ENCODE assay signal across 15 cellular contexts in genomic region chr9:12813533-12813932, GRCh38. TPM values are rescaled to one million over a fixed set of nuclear protein-coding genes. Genes with fewer than 3 reads are reported as not detected.
DNase-seq lines count a peak whose midpoint lies in the region; ATAC-seq and TF ChIP-seq lines count a peak whose summit lies in the region.
"Had no signal": no experiment of that assay in that cellular context is flagged by ENCODE, and none has a peak within 500 bp of the region (broad histone marks: within the 10 kb centered on the region; RNA-seq: fewer than 3 reads in every experiment).

No MANE protein-coding gene starts in this region.

- H3K9ac ChIP-seq in endocrine pancreas (ENCODE audit: control insufficient read depth, insufficient read depth, low read length) (peak overlapping the region; percentile 15), mucosa of stomach (ENCODE audit: low read length) (peak overlapping the region; percentile 46)

- H3K9me3 Mint-ChIP-seq in activated T-helper 2 cell treated with anti-CD3 and anti-CD28 coated beads, Interferon-gamma antibody, Interleukin-2, Interleukin-4, amounts not matched to agents 10 μg/mL and 5 μg/mL and 100 μg/mL, durations not matched to agents 14 hours and 24 hours and 36 hours: peaks cover 8% of the 10 kb centered on the region

- no peak for TF ChIP-seq CTCF in upper lobe of left lung (IDR thresholded peaks at IDR 0.05)

- peak; percentile 7 for DNase-seq in DMS53 (lab: John Stamatoyannopoulos, UW)
- DNase-seq in DMS53 treated with DMSO at 0.1 percent for 48 hours (lab: John Stamatoyannopoulos, UW; ENCODE audit: unreplicated experiment): no peak
- DNase-seq in upper lobe of left lung: no peak
- no peak for DNase-seq in SIG-M5 treated with dmso at 0.1 percent for 504 hours (lab: John Stamatoyannopoulos, UW; ENCODE audit: unreplicated experiment)
- no peak for DNase-seq in NOMO-1 treated with dmso at 0.1 percent for 144 hours (lab: John Stamatoyannopoulos, UW; ENCODE audit: unreplicated experiment)
- DNase-seq in activated T-helper 2 cell treated with anti-CD3 and anti-CD28 coated beads, Interferon-gamma antibody, Interleukin-2, Interleukin-4, amounts not matched to agents 10 μg/mL and 5 μg/mL and 100 μg/mL, durations not matched to agents 14 hours and 24 hours and 36 hours (ENCODE audit: low spot score): no peak
- DNase-seq: 8988T; COR-L47; effector CD8-positive, alpha-beta T cell; hippocampal formation; RPMI8226 had no signal

- H3K27me3 Mint-ChIP-seq in activated T-helper 2 cell treated with anti-CD3 and anti-CD28 coated beads, Interferon-gamma antibody, Interleukin-2, Interleukin-4, amounts not matched to agents 10 μg/mL and 5 μg/mL and 100 μg/mL, durations not matched to agents 14 hours and 24 hours and 36 hours (ENCODE audit: low read depth): no peaks in the 10 kb centered on the region
- H3K27me3 Mint-ChIP-seq: memory B cell had no signal

- TF ChIP-seq POLR2A in upper lobe of left lung (IDR thresholded peaks at IDR 0.05): no peak

- no peaks in the 10 kb centered on the region for H3K9me3 ChIP-seq in endocrine pancreas (ENCODE audit: control insufficient read depth, low read length)
- H3K9me3 ChIP-seq in mucosa of stomach (ENCODE audit: control insufficient read depth, low read length): no peaks in the 10 kb centered on the region
- no peaks in the 10 kb centered on the region for H3K9me3 ChIP-seq in upper lobe of left lung
- H3K9me3 ChIP-seq: thoracic aorta had no signal

- 88 to 90% methylated on average over 1 of the region's 1 CpG for WGBS in upper lobe of left lung, 2 donors

- H3K4me3 Mint-ChIP-seq in activated T-helper 2 cell treated with anti-CD3 and anti-CD28 coated beads, Interferon-gamma antibody, Interleukin-2, Interleukin-4, amounts not matched to agents 10 μg/mL and 5 μg/mL and 100 μg/mL, durations not matched to agents 14 hours and 24 hours and 36 hours (ENCODE audit: low read depth): no peak overlapping the region
- H3K4me3 Mint-ChIP-seq: memory B cell had no signal

- H3K36me3 Mint-ChIP-seq in activated T-helper 2 cell treated with anti-CD3 and anti-CD28 coated beads, Interferon-gamma antibody, Interleukin-2, Interleukin-4, amounts not matched to agents 10 μg/mL and 5 μg/mL and 100 μg/mL, durations not matched to agents 14 hours and 24 hours and 36 hours (ENCODE audit: low read depth): no peaks in the 10 kb centered on the region
- H3K36me3 Mint-ChIP-seq: memory B cell had no signal

- H3K27ac Mint-ChIP-seq in activated T-helper 2 cell treated with anti-CD3 and anti-CD28 coated beads, Interferon-gamma antibody, Interleukin-2, Interleukin-4, amounts not matched to agents 10 μg/mL and 5 μg/mL and 100 μg/mL, durations not matched to agents 14 hours and 24 hours and 36 hours: no peak overlapping the region
- H3K27ac Mint-ChIP-seq: memory B cell had no signal

- peaks cover 34% of the 10 kb centered on the region for H3K4me1 ChIP-seq in endocrine pancreas (ENCODE audit: control insufficient read depth, insufficient read depth, low read length)
- peaks cover 45% of the 10 kb centered on the region for H3K4me1 ChIP-seq in mucosa of stomach (ENCODE audit: control insufficient read depth, insufficient read depth, low read length)
- H3K4me1 ChIP-seq in upper lobe of left lung: peaks cover 25 to 34% (median 31%) of the 10 kb centered on the region in 4 donors

- no peak for ATAC-seq in upper lobe of left lung (ENCODE audit: low FRiP score in 2 of 2)

- H3K27ac ChIP-seq in upper lobe of left lung: peak overlapping the region in 3 of 4 donors; percentile 43 to 77 (median 67)

- H3K4me3 ChIP-seq in endocrine pancreas (ENCODE audit: control insufficient read depth, insufficient read depth, low read length) (peak overlapping the region; percentile 94), mucosa of stomach (ENCODE audit: low read length) (no peak overlapping the region), upper lobe of left lung (no peak overlapping the region)

- intact Hi-C loops in activated T-helper 2 cell treated with anti-CD3 and anti-CD28 coated beads, Interferon-gamma antibody, Interleukin-2, Interleukin-4, amounts not matched to agents 10 μg/mL and 5 μg/mL and 100 μg/mL, durations not matched to agents 14 hours and 24 hours and 36 hours (cut with micrococcal nuclease): no loop called here

- TF ChIP-seq EP300 in upper lobe of left lung (IDR thresholded peaks at IDR 0.05): no peak

- H3K27me3 ChIP-seq in endocrine pancreas (ENCODE audit: control insufficient read depth, insufficient read depth, low read length) (no peaks in the 10 kb centered on the region), mucosa of stomach (ENCODE audit: control insufficient read depth, insufficient read depth, low read length) (no peaks in the 10 kb centered on the region), upper lobe of left lung (no peaks in the 10 kb centered on the region)

- H3K4me1 Mint-ChIP-seq in activated T-helper 2 cell treated with anti-CD3 and anti-CD28 coated beads, Interferon-gamma antibody, Interleukin-2, Interleukin-4, amounts not matched to agents 10 μg/mL and 5 μg/mL and 100 μg/mL, durations not matched to agents 14 hours and 24 hours and 36 hours (ENCODE audit: low read depth): no peaks in the 10 kb centered on the region
- H3K4me1 Mint-ChIP-seq: memory B cell had no signal

- H3K36me3 ChIP-seq in endocrine pancreas (ENCODE audit: control insufficient read depth, insufficient read depth, low read length) (no peaks in the 10 kb centered on the region), mucosa of stomach (ENCODE audit: control insufficient read depth, insufficient read depth, low read length) (no peaks in the 10 kb centered on the region), upper lobe of left lung (no peaks in the 10 kb centered on the region)
- H3K36me3 ChIP-seq: thoracic aorta had no signal

RNA-seq across cellular contexts. Expression of gene LURAP1L, which starts 38.7 kb away (rescaled TPM):
- total RNA-seq in upper lobe of left lung: 10 to 100 TPM; 25.4 to 59.7 (median 33.6) TPM
- total RNA-seq in activated T-helper 2 cell treated with anti-CD3 and anti-CD28 coated beads, Interferon-gamma antibody, Interleukin-2, Interleukin-4, amounts not matched to agents 10 μg/mL and 5 μg/mL and 100 μg/mL, durations not matched to agents 14 hours and 24 hours and 36 hours: not detected in 2 replicates

Comparison
In these comparisons a context has a peak if more than half of its experiments do, and no peak if none do; other contexts are left out.
1. RNA of gene LURAP1L, which starts 38.7 kb away (total RNA-seq): 25.4 to 59.7 TPM in upper lobe of left lung; not detected in activated T-helper 2 cell treated with anti-CD3 and anti-CD28 coated beads, Interferon-gamma antibody, Interleukin-2, Interleukin-4, amounts not matched to agents 10 μg/mL and 5 μg/mL and 100 μg/mL, durations not matched to agents 14 hours and 24 hours and 36 hours; every median in the first group is over 10 times any median in the second.